In genomic region chr9:12748954-12749353, GRCh38 we compare ENCODE assay signal across 36 cellular contexts. TPM values are rescaled to one million over a fixed set of nuclear protein-coding genes. Genes with fewer than 3 reads are reported as not detected.
"Had no signal": no experiment of that assay in that cellular context is flagged by ENCODE, and none has a peak within 500 bp of the region (broad histone marks: within the 10 kb centered on the region; RNA-seq: fewer than 3 reads in every experiment).

No MANE protein-coding gene starts in this region.

- H3K4me1 Mint-ChIP-seq: activated CD4-positive, alpha-beta T cell treated with anti-CD3 and anti-CD28 coated beads for 36 hours; activated CD4-positive, alpha-beta T cell treated with anti-CD3 and anti-CD28 coated beads, Interleukin-2, amount 10 ng/mL, durations not matched to agents 7 days and 5 days; brain; WTC11 had no signal

- H3K27ac Mint-ChIP-seq: activated CD4-positive, alpha-beta memory T cell treated with anti-CD3 and anti-CD28 coated beads for 36 hours; activated CD4-positive, alpha-beta T cell treated with anti-CD3 and anti-CD28 coated beads for 36 hours; activated CD4-positive, alpha-beta T cell treated with anti-CD3 and anti-CD28 coated beads, Interleukin-2, amount 10 ng/mL, durations not matched to agents 7 days and 5 days; activated naive CD4-positive, alpha-beta T cell treated with anti-CD3 and anti-CD28 coated beads for 36 hours; activated naive CD4-positive, alpha-beta T cell treated with anti-CD3 and anti-CD28 coated beads, Interleukin-2, amount 50 U/mL, for 72 hours; activated T-helper 1 cell treated with anti-CD3 and anti-CD28 coated beads, Interleukin-12 subunit alpha, Interleukin-12 subunit beta, Interleukin-2, Interleukin-4 antibody, amounts not matched to agents 30 ng/mL and 10 ng/mL and 1 ng/mL, durations not matched to agents 14 hours and 24 hours and 36 hours; brain; T-helper 1 cell treated with Interleukin-12 subunit alpha and Interleukin-12 subunit beta and Interleukin-4 antibody, amounts not matched to agents 30 μg/mL and 1 μg/mL, for 36 hours; T-helper 2 cell treated with Interferon-gamma antibody and Interleukin-4, amounts not matched to agents 5 μg/mL and 100 μg/mL, for 36 hours; WTC11 had no signal

- H3K9ac ChIP-seq: SK-N-SH had no signal

- H3K36me3 ChIP-seq: adrenal gland, Peyer's patch, SJSA1 had no signal

- H3K27me3 ChIP-seq: adrenal gland, Peyer's patch, SJSA1 had no signal

- ATAC-seq: activated CD4-positive, alpha-beta T cell treated with anti-CD3 and anti-CD28 coated beads for 36 hours; activated CD4-positive, CD25-positive, alpha-beta regulatory T cell treated with anti-CD3 and anti-CD28 coated beads, Interleukin-2, amount 50 U/mL, for 24 hours; activated naive CD4-positive, alpha-beta T cell treated with anti-CD3 and anti-CD28 coated beads, Interleukin-2, amount 50 U/mL, for 72 hours; activated T-cell treated with anti-CD3 and anti-CD28 coated beads, Interleukin-2, amount 50 U/mL, for 4 hours; WTC11 had no signal

- H3K4me2 ChIP-seq: SK-N-SH had no signal

- H3K9me3 ChIP-seq: adrenal gland, Peyer's patch, SJSA1, SK-N-SH had no signal

- H3K9me3 Mint-ChIP-seq: WTC11 had no signal

- H3K4me3 Mint-ChIP-seq: activated CD4-positive, alpha-beta memory T cell treated with anti-CD3 and anti-CD28 coated beads for 36 hours; activated CD4-positive, alpha-beta T cell treated with anti-CD3 and anti-CD28 coated beads for 36 hours; activated CD4-positive, alpha-beta T cell treated with anti-CD3 and anti-CD28 coated beads, Interleukin-2, amount 10 ng/mL, durations not matched to agents 7 days and 5 days; activated naive CD4-positive, alpha-beta T cell treated with anti-CD3 and anti-CD28 coated beads for 36 hours; activated T-cell treated with anti-CD3 and anti-CD28 coated beads, Interleukin-2, amount 50 U/mL, for 4 hours; activated T-helper 1 cell treated with anti-CD3 and anti-CD28 coated beads, Interleukin-12 subunit alpha, Interleukin-12 subunit beta, Interleukin-2, Interleukin-4 antibody, amounts not matched to agents 30 ng/mL and 10 ng/mL and 1 ng/mL, durations not matched to agents 14 hours and 24 hours and 36 hours; brain; T-helper 1 cell treated with Interleukin-12 subunit alpha and Interleukin-12 subunit beta and Interleukin-4 antibody, amounts not matched to agents 30 μg/mL and 1 μg/mL, for 36 hours; T-helper 2 cell treated with Interferon-gamma antibody and Interleukin-4, amounts not matched to agents 5 μg/mL and 100 μg/mL, for 36 hours; WTC11 had no signal

- H3K27ac ChIP-seq: adrenal gland, Peyer's patch, SJSA1 had no signal

- DNase-seq: activated CD4-positive, alpha-beta memory T cell treated with anti-CD3 and anti-CD28 coated beads for 36 hours; activated CD4-positive, alpha-beta T cell treated with anti-CD3 and anti-CD28 coated beads for 36 hours; activated CD4-positive, alpha-beta T cell treated with anti-CD3 and anti-CD28 coated beads, Interleukin-2, amount 10 ng/mL, durations not matched to agents 7 days and 5 days; activated CD8-positive, alpha-beta memory T cell treated with anti-CD3 and anti-CD28 coated beads, Interleukin-2, amount 50 U/mL, for 4 hours; activated gamma-delta T cell treated with Interleukin-2 at 50 U/mL for 16 hours; activated naive CD4-positive, alpha-beta T cell treated with anti-CD3 and anti-CD28 coated beads for 36 hours; activated T-cell treated with anti-CD3 and anti-CD28 coated beads for 4 hours; activated T-cell treated with anti-CD3 and anti-CD28 coated beads, Interleukin-2, amount 50 U/mL, for 4 hours; adrenal gland; anterior cingulate cortex; central memory CD4-positive, alpha-beta T cell; Kasumi-1; KG1; MM.1S; MV-4-11; NCI-H1092; NCI-H1436 treated with DMSO at 0.1 percent for 48 hours; NCI-H1694 treated with DMSO at 0.1 percent for 48 hours; NCI-H2029; NCI-H510A; NCI-H526; NCI-H748 treated with DMSO at 0.1 percent for 48 hours; NK-92 treated with Interleukin-12 subunit alpha and Interleukin-12 subunit beta, amount 100 ng/mL, for 24 hours; PC-3; Peyer's patch; RPMI8226; SHP77 treated with DMSO at 0.1 percent for 48 hours; SK-N-SH had no signal

- H3K36me3 Mint-ChIP-seq: activated CD4-positive, alpha-beta memory T cell treated with anti-CD3 and anti-CD28 coated beads for 36 hours; brain; WTC11 had no signal

- H3K4me1 ChIP-seq: adrenal gland, Peyer's patch, SJSA1 had no signal

- H3K27me3 Mint-ChIP-seq: activated CD4-positive, alpha-beta memory T cell treated with anti-CD3 and anti-CD28 coated beads for 36 hours; activated CD4-positive, alpha-beta T cell treated with anti-CD3 and anti-CD28 coated beads for 36 hours; activated CD4-positive, alpha-beta T cell treated with anti-CD3 and anti-CD28 coated beads, Interleukin-2, amount 10 ng/mL, durations not matched to agents 7 days and 5 days; brain had no signal

- H3K4me3 ChIP-seq: adrenal gland, Peyer's patch, SJSA1 had no signal

RNA-seq across cellular contexts. Expression of gene LURAP1L, which starts 25.9 kb away (rescaled TPM):
- total RNA-seq: activated CD4-positive, alpha-beta memory T cell treated with anti-CD3 and anti-CD28 coated beads for 36 hours; activated CD4-positive, alpha-beta T cell treated with anti-CD3 and anti-CD28 coated beads for 36 hours; activated CD4-positive, alpha-beta T cell treated with anti-CD3 and anti-CD28 coated beads, Interleukin-2, amount 10 ng/mL, durations not matched to agents 7 days and 5 days; activated naive CD4-positive, alpha-beta T cell treated with anti-CD3 and anti-CD28 coated beads for 36 hours; activated naive CD4-positive, alpha-beta T cell treated with anti-CD3 and anti-CD28 coated beads, Interleukin-2, amount 50 U/mL, for 72 hours; activated T-cell treated with anti-CD3 and anti-CD28 coated beads, Interleukin-2, amount 50 U/mL, for 4 hours; activated T-helper 1 cell treated with anti-CD3 and anti-CD28 coated beads, Interleukin-12 subunit alpha, Interleukin-12 subunit beta, Interleukin-2, Interleukin-4 antibody, amounts not matched to agents 30 ng/mL and 10 ng/mL and 1 ng/mL, durations not matched to agents 14 hours and 24 hours and 36 hours; SJSA1 had no signal

RNA-seq across cellular contexts. Expression of gene TYRP1, which starts 55.8 kb away (rescaled TPM):
- total RNA-seq: activated CD4-positive, alpha-beta memory T cell treated with anti-CD3 and anti-CD28 coated beads for 36 hours; activated CD4-positive, alpha-beta T cell treated with anti-CD3 and anti-CD28 coated beads for 36 hours; activated CD4-positive, alpha-beta T cell treated with anti-CD3 and anti-CD28 coated beads, Interleukin-2, amount 10 ng/mL, durations not matched to agents 7 days and 5 days; activated naive CD4-positive, alpha-beta T cell treated with anti-CD3 and anti-CD28 coated beads for 36 hours; activated naive CD4-positive, alpha-beta T cell treated with anti-CD3 and anti-CD28 coated beads, Interleukin-2, amount 50 U/mL, for 72 hours; activated T-cell treated with anti-CD3 and anti-CD28 coated beads, Interleukin-2, amount 50 U/mL, for 4 hours; activated T-helper 1 cell treated with anti-CD3 and anti-CD28 coated beads, Interleukin-12 subunit alpha, Interleukin-12 subunit beta, Interleukin-2, Interleukin-4 antibody, amounts not matched to agents 30 ng/mL and 10 ng/mL and 1 ng/mL, durations not matched to agents 14 hours and 24 hours and 36 hours had no signal
- polyA plus RNA-seq: adrenal gland, SK-N-SH had no signal
